In genomic region chr10:133133471-133134231, GRCh38 we compare ENCODE assay signal across 25 cellular contexts. TPM values are rescaled to one million over a fixed set of nuclear protein-coding genes. Genes with fewer than 3 reads are reported as not detected.
A peak's percentile ranks its signal among the peaks of the same experiment; 100 is the strongest.
DNase-seq lines count a peak whose midpoint lies in the region; ATAC-seq and TF ChIP-seq lines count a peak whose summit lies in the region.
"Had no signal": no experiment of that assay in that cellular context is flagged by ENCODE, and none has a peak within 500 bp of the region (broad histone marks: within the 10 kb centered on the region; RNA-seq: fewer than 3 reads in every experiment).

No MANE protein-coding gene starts in this region.

- WGBS in right lobe of liver (ENCODE audit: insufficient coverage, low coverage, low lambda C conversion rate, missing lambda C conversion rate) = 61% methylated on average over 6 of the region's 20 CpGs

- H3K9me3 ChIP-seq in right lobe of liver = no peaks in the 10 kb centered on the region
- H3K9me3 ChIP-seq: breast epithelium, SJSA1 had no signal

- H3K27ac Mint-ChIP-seq in chondrocyte (ENCODE audit: unreplicated experiment) = no peak overlapping the region
- H3K27ac Mint-ChIP-seq in stimulated activated effector memory CD8-positive, alpha-beta T cell treated with anti-CD3 and anti-CD28 coated beads, Interleukin-12 subunit alpha, Interleukin-12 subunit beta, amount 100 ng/mL, for 72 hours = no peak overlapping the region
- no peak overlapping the region for H3K27ac Mint-ChIP-seq in activated naive CD4-positive, alpha-beta T cell treated with anti-CD3 and anti-CD28 coated beads, Interleukin-2, amount 10 ng/mL, durations not matched to agents 7 days and 5 days
- H3K27ac Mint-ChIP-seq: CD8-positive, alpha-beta T cell; dendritic cell treated with granulocyte-macrophage colony-stimulating factor and Interleukin-4, amounts not matched to agents 40 ng/mL and 50 ng/mL, for 4 days; HFFc6; stimulated activated naive CD8-positive, alpha-beta T cell treated with anti-CD3 and anti-CD28 coated beads, Interleukin-15, Interleukin-2, amounts not matched to agents 100 ng/mL and 50 ng/mL, for 24 hours; T-helper 1 cell treated with Interleukin-12 subunit alpha and Interleukin-12 subunit beta and Interleukin-4 antibody, amounts not matched to agents 30 μg/mL and 1 μg/mL, for 36 hours had no signal

- no peak for TF ChIP-seq POLR2A in right lobe of liver (IDR thresholded peaks at IDR 0.05)

- no peaks in the 10 kb centered on the region for H3K9me3 Mint-ChIP-seq in chondrocyte (ENCODE audit: low read depth)
- no peaks in the 10 kb centered on the region for H3K9me3 Mint-ChIP-seq in stimulated activated effector memory CD8-positive, alpha-beta T cell treated with anti-CD3 and anti-CD28 coated beads, Interleukin-12 subunit alpha, Interleukin-12 subunit beta, amount 100 ng/mL, for 72 hours
- no peaks in the 10 kb centered on the region for H3K9me3 Mint-ChIP-seq in activated naive CD4-positive, alpha-beta T cell treated with anti-CD3 and anti-CD28 coated beads, Interleukin-2, amount 10 ng/mL, durations not matched to agents 7 days and 5 days
- H3K9me3 Mint-ChIP-seq: CD8-positive, alpha-beta T cell; dendritic cell treated with granulocyte-macrophage colony-stimulating factor and Interleukin-4, amounts not matched to agents 40 ng/mL and 50 ng/mL, for 4 days; neural crest cell; stimulated activated naive CD8-positive, alpha-beta T cell treated with anti-CD3 and anti-CD28 coated beads, Interleukin-15, Interleukin-2, amounts not matched to agents 100 ng/mL and 50 ng/mL, for 24 hours; T-helper 1 cell treated with Interleukin-12 subunit alpha and Interleukin-12 subunit beta and Interleukin-4 antibody, amounts not matched to agents 30 μg/mL and 1 μg/mL, for 36 hours had no signal

- H3K4me3 ChIP-seq in right lobe of liver = no peak overlapping the region
- H3K4me3 ChIP-seq: breast epithelium, SJSA1, tibial nerve had no signal

- H3K27ac ChIP-seq in right lobe of liver = no peak overlapping the region
- H3K27ac ChIP-seq: 22Rv1, breast epithelium, SJSA1, tibial nerve had no signal

- intact Hi-C loops in right lobe of liver (cut with DNase I) = no loop called here

- no peaks in the 10 kb centered on the region for H3K36me3 Mint-ChIP-seq in chondrocyte (ENCODE audit: low read depth)
- no peaks in the 10 kb centered on the region for H3K36me3 Mint-ChIP-seq in stimulated activated effector memory CD8-positive, alpha-beta T cell treated with anti-CD3 and anti-CD28 coated beads, Interleukin-12 subunit alpha, Interleukin-12 subunit beta, amount 100 ng/mL, for 72 hours
- no peaks in the 10 kb centered on the region for H3K36me3 Mint-ChIP-seq in activated naive CD4-positive, alpha-beta T cell treated with anti-CD3 and anti-CD28 coated beads, Interleukin-2, amount 10 ng/mL, durations not matched to agents 7 days and 5 days
- H3K36me3 Mint-ChIP-seq: CD8-positive, alpha-beta T cell had no signal

- peaks cover 8% of the 10 kb centered on the region for H3K27me3 Mint-ChIP-seq in chondrocyte (ENCODE audit: low read depth)
- no peaks in the 10 kb centered on the region for H3K27me3 Mint-ChIP-seq in activated naive CD4-positive, alpha-beta T cell treated with anti-CD3 and anti-CD28 coated beads, Interleukin-2, amount 10 ng/mL, durations not matched to agents 7 days and 5 days
- H3K27me3 Mint-ChIP-seq: stimulated activated naive CD8-positive, alpha-beta T cell treated with anti-CD3 and anti-CD28 coated beads, Interleukin-15, Interleukin-2, amounts not matched to agents 100 ng/mL and 50 ng/mL, for 24 hours had no signal

- DNase-seq in activated T-cell treated with anti-CD3 and anti-CD28 coated beads, Interleukin-2, amount 50 U/mL, for 1 hour = peak; percentile 11
- DNase-seq in activated T-cell treated with anti-CD3 and anti-CD28 coated beads for 4 hours (no peak), chondrocyte (ENCODE audit: low spot score) (peak; percentile 88), right lobe of liver (peak; percentile 17 to 43 (median 41))
- DNase-seq in stimulated activated effector memory CD8-positive, alpha-beta T cell treated with anti-CD3 and anti-CD28 coated beads, Interleukin-12 subunit alpha, Interleukin-12 subunit beta, amount 100 ng/mL, for 72 hours (ENCODE audit: low spot score in 2 of 2) = no peak
- DNase-seq in activated naive CD4-positive, alpha-beta T cell treated with anti-CD3 and anti-CD28 coated beads, Interleukin-2, amount 10 ng/mL, durations not matched to agents 7 days and 5 days = no peak
- DNase-seq: activated CD4-positive, alpha-beta T cell treated with anti-CD3 and anti-CD28 coated beads for 4 hours; HFFc6; Karpas-422; NCI-H1048; NCI-H2029 treated with DMSO at 0.1 percent for 48 hours; NCI-H446; stimulated activated CD4-positive, alpha-beta T cell treated with anti-CD3 and anti-CD28 coated beads, Interleukin-4, amount 100 ng/mL, for 1 hour had no signal

- no peak overlapping the region for H3K4me3 Mint-ChIP-seq in chondrocyte (ENCODE audit: unreplicated experiment)
- H3K4me3 Mint-ChIP-seq in stimulated activated effector memory CD8-positive, alpha-beta T cell treated with anti-CD3 and anti-CD28 coated beads, Interleukin-12 subunit alpha, Interleukin-12 subunit beta, amount 100 ng/mL, for 72 hours = no peak overlapping the region
- no peak overlapping the region for H3K4me3 Mint-ChIP-seq in activated naive CD4-positive, alpha-beta T cell treated with anti-CD3 and anti-CD28 coated beads, Interleukin-2, amount 10 ng/mL, durations not matched to agents 7 days and 5 days
- H3K4me3 Mint-ChIP-seq: CD8-positive, alpha-beta T cell; dendritic cell treated with granulocyte-macrophage colony-stimulating factor and Interleukin-4, amounts not matched to agents 40 ng/mL and 50 ng/mL, for 4 days; HFFc6; neural crest cell; stimulated activated naive CD8-positive, alpha-beta T cell treated with anti-CD3 and anti-CD28 coated beads, Interleukin-15, Interleukin-2, amounts not matched to agents 100 ng/mL and 50 ng/mL, for 24 hours; T-helper 1 cell treated with Interleukin-12 subunit alpha and Interleukin-12 subunit beta and Interleukin-4 antibody, amounts not matched to agents 30 μg/mL and 1 μg/mL, for 36 hours had no signal

- no peaks in the 10 kb centered on the region for H3K4me1 ChIP-seq in right lobe of liver
- H3K4me1 ChIP-seq: breast epithelium, SJSA1, tibial nerve had no signal

- ATAC-seq in right lobe of liver (peak in 1 of 4 donors; percentile 19), GM21423 (IDR thresholded peaks at IDR 0.05; ENCODE audit: unreplicated experiment) (no peak), HG03159 (IDR thresholded peaks at IDR 0.05; ENCODE audit: unreplicated experiment) (no peak)
- peak; percentile 9 for ATAC-seq in stimulated activated effector memory CD8-positive, alpha-beta T cell treated with anti-CD3 and anti-CD28 coated beads, Interleukin-12 subunit alpha, Interleukin-12 subunit beta, amount 100 ng/mL, for 72 hours
- ATAC-seq: CD8-positive, alpha-beta T cell had no signal

- H3K27me3 ChIP-seq in right lobe of liver = no peaks in the 10 kb centered on the region
- H3K27me3 ChIP-seq: SJSA1, tibial nerve had no signal

- no peaks in the 10 kb centered on the region for H3K4me1 Mint-ChIP-seq in chondrocyte (ENCODE audit: low read depth)
- no peaks in the 10 kb centered on the region for H3K4me1 Mint-ChIP-seq in stimulated activated effector memory CD8-positive, alpha-beta T cell treated with anti-CD3 and anti-CD28 coated beads, Interleukin-12 subunit alpha, Interleukin-12 subunit beta, amount 100 ng/mL, for 72 hours
- H3K4me1 Mint-ChIP-seq in activated naive CD4-positive, alpha-beta T cell treated with anti-CD3 and anti-CD28 coated beads, Interleukin-2, amount 10 ng/mL, durations not matched to agents 7 days and 5 days = no peaks in the 10 kb centered on the region
- H3K4me1 Mint-ChIP-seq: neural crest cell had no signal

- CTCF ChIA-PET in activated naive CD4-positive, alpha-beta T cell treated with anti-CD3 and anti-CD28 coated beads, Interleukin-2, amount 10 ng/mL, durations not matched to agents 7 days and 5 days (lab: Charles Lee) = no interaction called here

- TF ChIP-seq CTCF in chondrocyte (IDR thresholded peaks at IDR 0.05) = no peak
- TF ChIP-seq CTCF in right lobe of liver (IDR thresholded peaks at IDR 0.05) = no peak

- H3K36me3 ChIP-seq in right lobe of liver = no peaks in the 10 kb centered on the region
- H3K36me3 ChIP-seq: breast epithelium, SJSA1, tibial nerve had no signal

RNA-seq across cellular contexts. Expression of gene KNDC1, which starts 26.4 kb away (rescaled TPM):
- 0.24 to 0.72 TPM (median 0.55 TPM) in 3 replicates for total RNA-seq in chondrocyte
- total RNA-seq in right lobe of liver = 10 to 100 TPM in 2 of 6 experiments, 1 to 10 TPM in 3, under 1 TPM in 1; 0.54 to 11.6 (median 8.2) TPM
- total RNA-seq: CD8-positive, alpha-beta T cell had no signal

RNA-seq across cellular contexts. Expression of gene ADGRA1, which starts 45.9 kb away (rescaled TPM):
- total RNA-seq in chondrocyte (not detected in 3 replicates), right lobe of liver (under 1 TPM in 5 of 6 experiments, not detected in 1; 0.10 to 0.46 (median 0.16) TPM)
- total RNA-seq: CD8-positive, alpha-beta T cell; HFFc6; mucosa of gallbladder; SJSA1 had no signal

Comparison
In these comparisons a context has a peak if more than half of its experiments do, and no peak if none do; other contexts are left out.
1. DNase-seq: peak in activated T-cell treated with anti-CD3 and anti-CD28 coated beads, Interleukin-2, amount 50 U/mL, for 1 hour (single experiment), chondrocyte (single experiment) and right lobe of liver (3 of 3); none in activated T-cell treated with anti-CD3 and anti-CD28 coated beads for 4 hours (single experiment), stimulated activated effector memory CD8-positive, alpha-beta T cell treated with anti-CD3 and anti-CD28 coated beads, Interleukin-12 subunit alpha, Interleukin-12 subunit beta, amount 100 ng/mL, for 72 hours (0 of 2) and activated naive CD4-positive, alpha-beta T cell treated with anti-CD3 and anti-CD28 coated beads, Interleukin-2, amount 10 ng/mL, durations not matched to agents 7 days and 5 days (single experiment).